ENCODE assay signal across 9 cellular contexts in the genomic region with DNA sequence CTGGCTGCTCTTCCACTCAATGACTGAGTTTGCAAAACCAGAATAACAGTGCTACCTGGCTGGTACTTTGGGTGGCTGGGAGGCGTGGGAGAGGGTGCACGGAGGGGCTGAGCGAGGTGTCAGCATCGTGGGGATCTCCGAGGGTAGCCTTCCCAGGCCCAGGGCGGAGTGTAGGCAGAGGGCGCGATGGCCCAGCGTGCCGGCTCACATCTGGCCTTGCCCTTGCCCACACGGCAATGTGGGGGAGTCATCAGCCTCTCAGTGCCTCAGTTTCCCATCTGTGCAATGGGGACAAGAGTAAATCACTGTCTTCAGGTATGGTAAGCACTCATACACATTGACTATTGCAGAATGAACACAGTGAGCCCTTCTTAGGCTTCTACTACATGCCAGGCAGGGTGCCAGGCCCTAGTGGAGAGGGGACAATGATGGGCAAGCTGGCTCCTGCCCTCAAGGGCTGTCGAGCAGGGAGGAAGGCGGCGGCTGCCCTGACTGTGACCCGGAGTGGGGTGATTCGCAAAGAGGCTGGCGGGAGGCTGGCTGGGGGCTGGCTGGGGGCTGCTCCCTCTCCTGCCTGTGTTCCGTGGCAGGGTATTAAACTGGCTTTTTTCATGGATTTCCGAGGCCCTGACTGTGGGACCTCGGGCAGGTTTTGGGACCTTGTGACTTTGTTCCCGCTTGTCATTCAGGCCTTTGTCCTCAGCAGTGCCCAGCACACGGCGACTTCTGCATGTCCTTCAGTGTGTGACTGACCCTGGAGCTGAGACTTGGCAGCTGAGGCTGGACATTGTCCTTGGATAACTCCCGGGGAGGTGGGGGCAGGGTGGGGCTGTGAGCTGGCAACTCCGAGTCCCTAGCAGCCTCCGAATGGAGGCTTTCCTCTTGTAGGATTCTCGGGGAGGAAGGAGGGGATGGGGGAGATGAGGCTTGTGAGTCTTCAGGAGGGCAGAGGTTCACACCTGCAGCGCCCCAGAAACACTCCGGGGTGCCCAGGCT.
DNase-seq lines count a peak whose midpoint lies in the region; TF ChIP-seq lines count a peak whose summit lies in the region.
"Had no signal": no experiment of that assay in that cellular context is flagged by ENCODE, and none has a peak within 500 bp of the region (broad histone marks: within the 10 kb centered on the region; RNA-seq: fewer than 3 reads in every experiment).

No MANE protein-coding gene starts in this region.

- peak overlapping the region; percentile 37 for H4K91ac ChIP-seq in mesenchymal stem cell (ENCODE audit: low read length)

- peak overlapping the region; percentile 66 for H3K27ac Mint-ChIP-seq in activated CD4-positive, alpha-beta T cell treated with anti-CD3 and anti-CD28 coated beads, Interleukin-2, amount 10 ng/mL, durations not matched to agents 7 days and 5 days
- H3K27ac Mint-ChIP-seq in brain (peak overlapping the region; percentile 56 to 90 (median 74)), type B pancreatic cell (peak overlapping the region; percentile 9)

- H3K4me3 ChIP-seq in mesenchymal stem cell (ENCODE audit: insufficient read depth in 1 of 2, low read depth in 1 of 2, low read length in 2 of 2): no peak overlapping the region
- H3K4me3 ChIP-seq in lower leg skin (ENCODE audit: low read depth, poor library complexity, severe bottlenecking): no peak overlapping the region

- H3K4ac ChIP-seq in mesenchymal stem cell (ENCODE audit: low read depth in 1 of 2, low read length in 2 of 2): no peak overlapping the region

- H3K4me1 ChIP-seq in mesenchymal stem cell (ENCODE audit: control insufficient read depth, insufficient read depth, low read depth, low read length): peaks cover 68% of the 10 kb centered on the region

- DNase-seq in activated CD4-positive, alpha-beta T cell treated with anti-CD3 and anti-CD28 coated beads, Interleukin-2, amount 10 ng/mL, durations not matched to agents 7 days and 5 days: no peak
- no peak for DNase-seq in activated CD4-positive, alpha-beta T cell treated with anti-CD3 and anti-CD28 coated beads for 1 hour
- DNase-seq in mesenchymal stem cell (no peak), type B pancreatic cell (ENCODE audit: extremely low spot score, unreplicated experiment) (no peak), KBM-7 (no peak), NCI-H748 (lab: John Stamatoyannopoulos, UW; ENCODE audit: unreplicated experiment) (no peak), lower leg skin (ENCODE audit: low spot score in 2 of 2) (no peak)
- DNase-seq: activated effector memory CD4-positive, alpha-beta T cell treated with Interleukin-2 at 50 U/mL for 16 hours had no signal

- CTCF ChIA-PET in activated CD4-positive, alpha-beta T cell treated with anti-CD3 and anti-CD28 coated beads, Interleukin-2, amount 10 ng/mL, durations not matched to agents 7 days and 5 days (lab: Charles Lee): interaction anchor here (1.0 to 1.6 kb wide), 3 partner anchors 14 to 55 kb away, joined by 3 to 6 read pairs (median 5); no protein-coding TSS in a partner anchor

- peak overlapping the region in 1 of 2 experiments; percentile 26 for H3K23ac ChIP-seq in mesenchymal stem cell (ENCODE audit: low read length in 2 of 2)

- peaks cover 90% of the 10 kb centered on the region for H3K4me1 Mint-ChIP-seq in activated CD4-positive, alpha-beta T cell treated with anti-CD3 and anti-CD28 coated beads, Interleukin-2, amount 10 ng/mL, durations not matched to agents 7 days and 5 days
- H3K4me1 Mint-ChIP-seq in brain (peaks cover 95% of the 10 kb centered on the region), type B pancreatic cell (ENCODE audit: unreplicated experiment) (peaks cover 58% of the 10 kb centered on the region)

- H2BK12ac ChIP-seq in mesenchymal stem cell (ENCODE audit: low read length in 2 of 2): peak overlapping the region; percentile 59

- TF ChIP-seq CTCF in brain (conservative IDR thresholded peaks at IDR 0.05) (no peak), type B pancreatic cell (conservative IDR thresholded peaks at IDR 0.05) (no peak), lower leg skin (IDR thresholded peaks at IDR 0.05) (no peak)

- H3K36me3 Mint-ChIP-seq in activated CD4-positive, alpha-beta T cell treated with anti-CD3 and anti-CD28 coated beads, Interleukin-2, amount 10 ng/mL, durations not matched to agents 7 days and 5 days (ENCODE audit: low read depth): peaks cover 50% of the 10 kb centered on the region
- H3K36me3 Mint-ChIP-seq in brain (peaks cover 3% of the 10 kb centered on the region), type B pancreatic cell (peaks cover 3% of the 10 kb centered on the region)

- no peak for TF ChIP-seq POLR2A in lower leg skin (IDR thresholded peaks at IDR 0.05)

- POLR2A ChIA-PET in activated CD4-positive, alpha-beta T cell treated with anti-CD3 and anti-CD28 coated beads, Interleukin-2, amount 10 ng/mL, durations not matched to agents 7 days and 5 days (lab: Charles Lee): no interaction called here

- H2BK120ac ChIP-seq in mesenchymal stem cell (ENCODE audit: low read depth, low read length): no peak overlapping the region

- H3K79me1 ChIP-seq in mesenchymal stem cell (replicated peaks; ENCODE audit: low read length, poor library complexity, severe bottlenecking): peaks cover 11% of the 10 kb centered on the region

- H3K14ac ChIP-seq in mesenchymal stem cell (ENCODE audit: low read length in 2 of 2): peak overlapping the region in 1 of 2 experiments; percentile 58

- H4K8ac ChIP-seq in mesenchymal stem cell (ENCODE audit: low read length): peak overlapping the region; percentile 53

- H3K9me3 Mint-ChIP-seq in activated CD4-positive, alpha-beta T cell treated with anti-CD3 and anti-CD28 coated beads, Interleukin-2, amount 10 ng/mL, durations not matched to agents 7 days and 5 days: no peaks in the 10 kb centered on the region
- H3K9me3 Mint-ChIP-seq in brain (no peaks in the 10 kb centered on the region), type B pancreatic cell (no peaks in the 10 kb centered on the region)

- no peak overlapping the region for H3K27ac ChIP-seq in mesenchymal stem cell (ENCODE audit: low read length, poor library complexity, severe bottlenecking)

- H3K18ac ChIP-seq in mesenchymal stem cell (ENCODE audit: low read depth in 1 of 2, low read length in 2 of 2): peak overlapping the region; percentile 13 to 34

- no peaks in the 10 kb centered on the region for H3K27me3 ChIP-seq in mesenchymal stem cell (ENCODE audit: control insufficient read depth in 1 of 2, insufficient read depth in 1 of 2, low read length in 2 of 2)

- 85% methylated on average over 23 of the region's 29 CpGs for WGBS in mesenchymal stem cell
- WGBS in lower leg skin, 2 donors: 60 to 69% methylated on average over 27 to 29 of the region's 29 CpGs

- no peaks in the 10 kb centered on the region for H3K9me3 ChIP-seq in mesenchymal stem cell (ENCODE audit: control insufficient read depth, low read length)

- no peak overlapping the region for H2AK5ac ChIP-seq in mesenchymal stem cell (ENCODE audit: low read length, severe bottlenecking)

- peaks cover 15 to 58% of the 10 kb centered on the region in 2 experiments for H3K36me3 ChIP-seq in mesenchymal stem cell (ENCODE audit: control insufficient read depth in 1 of 2, insufficient read depth in 2 of 2, low read depth in 1 of 2, low read length in 2 of 2)

- no peak overlapping the region for H2BK5ac ChIP-seq in mesenchymal stem cell (ENCODE audit: low read depth, low read length, poor library complexity, severe bottlenecking)

- intact Hi-C loops in lower leg skin (cut with DNase I; ENCODE audit: low total_unique reads): no loop called here

- no peak overlapping the region for H3K4me2 ChIP-seq in mesenchymal stem cell (ENCODE audit: low read length, poor library complexity, severe bottlenecking)

- H2BK15ac ChIP-seq in mesenchymal stem cell (ENCODE audit: low read depth, poor library complexity, severe bottlenecking): no peak overlapping the region

- in situ Hi-C loops in KBM-7 (cut with MboI; ENCODE audit: low pct_unique_long_range_greater_than_20kb, low sequenced_read_pairs): no loop called here

- peak overlapping the region; percentile 57 for H3K9ac ChIP-seq in mesenchymal stem cell (ENCODE audit: low read length)

- no peak overlapping the region for H3K4me3 Mint-ChIP-seq in activated CD4-positive, alpha-beta T cell treated with anti-CD3 and anti-CD28 coated beads, Interleukin-2, amount 10 ng/mL, durations not matched to agents 7 days and 5 days
- H3K4me3 Mint-ChIP-seq in brain (peak overlapping the region in 1 of 5 experiments; percentile 55), type B pancreatic cell (peak overlapping the region; percentile 41)

- no peaks in the 10 kb centered on the region for H3K27me3 Mint-ChIP-seq in activated CD4-positive, alpha-beta T cell treated with anti-CD3 and anti-CD28 coated beads, Interleukin-2, amount 10 ng/mL, durations not matched to agents 7 days and 5 days
- H3K27me3 Mint-ChIP-seq in brain (no peaks in the 10 kb centered on the region), type B pancreatic cell (no peaks in the 10 kb centered on the region)

- H2AFZ ChIP-seq in mesenchymal stem cell (ENCODE audit: low read depth, low read length): no peak overlapping the region

Comparison
In these comparisons a context has a peak if more than half of its experiments do, and no peak if none do; other contexts are left out.
1. H3K27ac Mint-ChIP-seq: peak in every context shown above with its lines; median percentile 74 in brain; 66 in activated CD4-positive, alpha-beta T cell treated with anti-CD3 and anti-CD28 coated beads, Interleukin-2, amount 10 ng/mL, durations not matched to agents 7 days and 5 days; 9 in type B pancreatic cell.